ENCODE assay signal across 1 cellular context in genomic region chr22:39453765-39454378, GRCh38.
TF ChIP-seq lines count a peak whose summit lies in the region.

No MANE protein-coding gene starts in this region.

TF ChIP-seq in H1, 55 proteins besides CTCF, POLR2A, EP300 and RAD21:
- TF ChIP-seq KDM1A (IDR thresholded peaks at IDR 0.05; ENCODE audit: borderline replicate concordance, low read length), result peak; percentile 96
- no peak for TF ChIP-seq RFX5 (IDR thresholded peaks at IDR 0.05; ENCODE audit: borderline replicate concordance, low read depth, low read length)
- TF ChIP-seq HDAC2 (IDR thresholded peaks at IDR 0.05; ENCODE audit: borderline replicate concordance in 1 of 2, low read depth in 2 of 2, low read length in 2 of 2), result 0 out of 4 replicates have a peak, but pooled peaks of 1 of the 2 experiments have one; percentile 33
TF ChIP-seq in H1: peak in this region for 2.
